Comparison of ENCODE assay signal across 15 cellular contexts in genomic region chr16:2163211-2163881, GRCh38. TPM values are rescaled to one million over a fixed set of nuclear protein-coding genes. Genes with fewer than 3 reads are reported as not detected.
A peak's percentile ranks its signal among the peaks of the same experiment; 100 is the strongest.
DNase-seq lines count a peak whose midpoint lies in the region; ATAC-seq and TF ChIP-seq lines count a peak whose summit lies in the region.
"Had no signal": no experiment of that assay in that cellular context is flagged by ENCODE, and none has a peak within 500 bp of the region (broad histone marks: within the 10 kb centered on the region; RNA-seq: fewer than 3 reads in every experiment).

No MANE protein-coding gene starts in this region.

- H3K36me3 Mint-ChIP-seq in activated T-helper 17 cell treated with anti-CD3 and anti-CD28 coated beads, Interleukin-2, amount 50 U/mL, for 72 hours (ENCODE audit: low read depth): peaks cover 7% of the 10 kb centered on the region

- H4K20me1 ChIP-seq in hepatocyte (ENCODE audit: insufficient read depth, poor library complexity, severe bottlenecking): peaks cover 22% of the 10 kb centered on the region

- no peaks in the 10 kb centered on the region for H3K4me1 Mint-ChIP-seq in activated T-helper 17 cell treated with anti-CD3 and anti-CD28 coated beads, Interleukin-2, amount 50 U/mL, for 72 hours
- H3K4me1 Mint-ChIP-seq in stimulated activated naive CD8-positive, alpha-beta T cell treated with anti-CD3 and anti-CD28 coated beads, Interleukin-15, amount 100 ng/mL, for 72 hours: peaks cover 24% of the 10 kb centered on the region

- H3K9me3 Mint-ChIP-seq in activated T-helper 17 cell treated with anti-CD3 and anti-CD28 coated beads, Interleukin-2, amount 50 U/mL, for 72 hours: no peaks in the 10 kb centered on the region
- no peaks in the 10 kb centered on the region for H3K9me3 Mint-ChIP-seq in stimulated activated naive CD8-positive, alpha-beta T cell treated with anti-CD3 and anti-CD28 coated beads, Interleukin-15, amount 100 ng/mL, for 72 hours
- H3K9me3 Mint-ChIP-seq: HFFc6 had no signal

- no peak overlapping the region for H2AFZ ChIP-seq in hepatocyte

- no peaks in the 10 kb centered on the region for H3K36me3 ChIP-seq in hepatocyte (replicated peaks; ENCODE audit: insufficient read depth, low read depth)

- DNase-seq in NCI-H226: peak; percentile 81
- peak; percentile 81 for DNase-seq in hepatocyte (ENCODE audit: low spot score)
- no peak for DNase-seq in stimulated activated naive CD8-positive, alpha-beta T cell treated with anti-CD3 and anti-CD28 coated beads, Interleukin-15, amount 100 ng/mL, for 72 hours
- no peak for DNase-seq in hippocampal formation (lab: John Stamatoyannopoulos, UW)
- no peak for DNase-seq in NCI-H2081 (lab: John Stamatoyannopoulos, UW)
- no peak for DNase-seq in SKM-1 (lab: John Stamatoyannopoulos, UW; ENCODE audit: unreplicated experiment)
- DNase-seq: aorta; effector CD8-positive, alpha-beta T cell; HFFc6; IMR-90; NCI-H524; testis had no signal

- H3K27ac ChIP-seq in hepatocyte: peak overlapping the region; percentile 92
- H3K27ac ChIP-seq: testis had no signal

- H3K4me3 ChIP-seq in hepatocyte: no peak overlapping the region
- H3K4me3 ChIP-seq: testis had no signal

- H3K4me3 Mint-ChIP-seq in activated T-helper 17 cell treated with anti-CD3 and anti-CD28 coated beads, Interleukin-2, amount 50 U/mL, for 72 hours: no peak overlapping the region
- H3K4me3 Mint-ChIP-seq in stimulated activated naive CD8-positive, alpha-beta T cell treated with anti-CD3 and anti-CD28 coated beads, Interleukin-15, amount 100 ng/mL, for 72 hours: no peak overlapping the region
- H3K4me3 Mint-ChIP-seq: HFFc6 had no signal

- peak overlapping the region; percentile 28 for H3K4me2 ChIP-seq in hepatocyte

- no peaks in the 10 kb centered on the region for H3K27me3 Mint-ChIP-seq in activated T-helper 17 cell treated with anti-CD3 and anti-CD28 coated beads, Interleukin-2, amount 50 U/mL, for 72 hours
- no peaks in the 10 kb centered on the region for H3K27me3 Mint-ChIP-seq in stimulated activated naive CD8-positive, alpha-beta T cell treated with anti-CD3 and anti-CD28 coated beads, Interleukin-15, amount 100 ng/mL, for 72 hours

- TF ChIP-seq CTCF in hepatocyte (IDR thresholded peaks at IDR 0.05; ENCODE audit: poor library complexity): no peak

- no peaks in the 10 kb centered on the region for H3K27me3 ChIP-seq in hepatocyte
- H3K27me3 ChIP-seq: testis had no signal

- peaks cover 25% of the 10 kb centered on the region for H3K4me1 ChIP-seq in hepatocyte (ENCODE audit: insufficient read depth)

- H3K9me2 ChIP-seq in hepatocyte (replicated peaks; ENCODE audit: insufficient read depth): no peaks in the 10 kb centered on the region

- no peaks in the 10 kb centered on the region for H3K9me3 ChIP-seq in hepatocyte (ENCODE audit: low read depth)
- H3K9me3 ChIP-seq: testis had no signal

- peaks cover 56% of the 10 kb centered on the region for H3K79me2 ChIP-seq in hepatocyte

- peak; percentile 76 for ATAC-seq in activated T-helper 17 cell treated with anti-CD3 and anti-CD28 coated beads, Interleukin-2, amount 50 U/mL, for 72 hours (replicated peaks)
- ATAC-seq in stimulated activated naive CD8-positive, alpha-beta T cell treated with anti-CD3 and anti-CD28 coated beads, Interleukin-15, amount 100 ng/mL, for 72 hours: no peak
- no peak for ATAC-seq in GM19467 (IDR thresholded peaks at IDR 0.05; ENCODE audit: unreplicated experiment)
- ATAC-seq: left lobe of liver had no signal

- H3K27ac Mint-ChIP-seq in activated T-helper 17 cell treated with anti-CD3 and anti-CD28 coated beads, Interleukin-2, amount 50 U/mL, for 72 hours: no peak overlapping the region
- H3K27ac Mint-ChIP-seq in stimulated activated naive CD8-positive, alpha-beta T cell treated with anti-CD3 and anti-CD28 coated beads, Interleukin-15, amount 100 ng/mL, for 72 hours: peak overlapping the region; percentile 43 to 82
- H3K27ac Mint-ChIP-seq: HFFc6 had no signal

- WGBS in hepatocyte (ENCODE audit: low lambda C conversion rate, missing lambda C conversion rate): 75% methylated on average over 21 of the region's 26 CpGs

RNA-seq across cellular contexts. Expression of gene TRAF7, which starts 7.8 kb away (rescaled TPM):
- total RNA-seq in activated T-helper 17 cell treated with anti-CD3 and anti-CD28 coated beads, Interleukin-2, amount 50 U/mL, for 72 hours: 10 to 100 TPM; 49.8 to 80.1 TPM
- 55.1 and 73.4 TPM in 2 replicates for total RNA-seq in hepatocyte
- 30.0 and 37.4 TPM in 2 replicates for polyA plus RNA-seq in hepatocyte

RNA-seq across cellular contexts. Expression of gene RAB26, which starts 14.9 kb away (rescaled TPM):
- total RNA-seq in activated T-helper 17 cell treated with anti-CD3 and anti-CD28 coated beads, Interleukin-2, amount 50 U/mL, for 72 hours: under 1 TPM; 0.28 to 0.34 TPM
- 4.1 and 8.3 TPM in 2 replicates for total RNA-seq in hepatocyte
- polyA plus RNA-seq in hepatocyte: 11.3 and 15.0 TPM in 2 replicates

RNA-seq across cellular contexts. Expression of gene PKD1, which starts 27.6 kb away (rescaled TPM):
- 100 to 1,000 TPM in 1 of 2 donors, 10 to 100 TPM in 1; 71.8 to 122 TPM for total RNA-seq in activated T-helper 17 cell treated with anti-CD3 and anti-CD28 coated beads, Interleukin-2, amount 50 U/mL, for 72 hours
- 40.2 and 60.6 TPM in 2 replicates for total RNA-seq in hepatocyte
- polyA plus RNA-seq in hepatocyte: 35.9 and 49.3 TPM in 2 replicates

RNA-seq across cellular contexts. Expression of gene CASKIN1, which starts 33.1 kb away (rescaled TPM):
- 1 to 10 TPM in 1 of 2 donors, under 1 TPM in 1; 0.78 to 6.6 TPM for total RNA-seq in activated T-helper 17 cell treated with anti-CD3 and anti-CD28 coated beads, Interleukin-2, amount 50 U/mL, for 72 hours
- total RNA-seq in hepatocyte: 0.47 and 0.80 TPM in 2 replicates
- polyA plus RNA-seq in hepatocyte: 1.7 TPM in 2 replicates
- total RNA-seq: IMR-90 had no signal

RNA-seq across cellular contexts. Expression of gene MLST8, which starts 41.9 kb away (rescaled TPM):
- total RNA-seq in activated T-helper 17 cell treated with anti-CD3 and anti-CD28 coated beads, Interleukin-2, amount 50 U/mL, for 72 hours: 10 to 100 TPM; 33.4 to 48.8 TPM
- 28.3 and 52.4 TPM in 2 replicates for total RNA-seq in hepatocyte
- 87.3 and 88.3 TPM in 2 replicates for polyA plus RNA-seq in hepatocyte

Comparison
In these comparisons a context has a peak if more than half of its experiments do, and no peak if none do; other contexts are left out.
1. DNase-seq: peak in NCI-H226 (single experiment) and hepatocyte (single experiment); none in stimulated activated naive CD8-positive, alpha-beta T cell treated with anti-CD3 and anti-CD28 coated beads, Interleukin-15, amount 100 ng/mL, for 72 hours (0 of 2), hippocampal formation (0 of 2), NCI-H2081 (0 of 2) and SKM-1 (single experiment).